ENCODE assay signal across 1 cellular context in genomic region chr6:87914637-87915395, GRCh38.
A peak's percentile ranks its signal among the peaks of the same experiment; 100 is the strongest.
TF ChIP-seq lines count a peak whose summit lies in the region.

No MANE protein-coding gene starts in this region.

TF ChIP-seq in HepG2, 621 proteins besides CTCF, POLR2A, EP300 and RAD21:
- TF ChIP-seq TCF7L2 (IDR thresholded peaks at IDR 0.05; ENCODE audit: low read depth, low read length) = no peak
- no peak for TF ChIP-seq TMF1 (CRISPR knock-in tag; IDR thresholded peaks at IDR 0.05; ENCODE audit: low read depth)
- no peak for TF ChIP-seq IRF9 (CRISPR knock-in tag; IDR thresholded peaks at IDR 0.05; ENCODE audit: borderline replicate concordance)
- no peak for TF ChIP-seq ATM (IDR thresholded peaks at IDR 0.05; ENCODE audit: borderline replicate concordance)
- no peak for TF ChIP-seq PHF8 (CRISPR knock-in tag; IDR thresholded peaks at IDR 0.05)
- no peak for TF ChIP-seq ZNF362 (CRISPR knock-in tag; IDR thresholded peaks at IDR 0.05; ENCODE audit: borderline replicate concordance)
- TF ChIP-seq PLSCR1 (CRISPR knock-in tag; IDR thresholded peaks at IDR 0.05; ENCODE audit: borderline replicate concordance) = no peak
- TF ChIP-seq ZNF772 (CRISPR knock-in tag; IDR thresholded peaks at IDR 0.05) = no peak
- TF ChIP-seq ZNF629 (CRISPR knock-in tag; conservative IDR thresholded peaks at IDR 0.05) = 0 out of 2 replicates have a peak, but pooled peaks have one; percentile 23
- no peak for TF ChIP-seq GATAD2A (CRISPR knock-in tag; IDR thresholded peaks at IDR 0.05)
- TF ChIP-seq BCLAF1 (IDR thresholded peaks at IDR 0.05) = no peak
- no peak for TF ChIP-seq NFIB (CRISPR knock-in tag; IDR thresholded peaks at IDR 0.05; ENCODE audit: borderline replicate concordance)
- TF ChIP-seq MAFF (IDR thresholded peaks at IDR 0.05; ENCODE audit: low read depth, low read length) = peak; percentile 46; the same call in 1 of the 2 replicates
- peak; percentile 47 to 65; a peak in 3 of 4 replicates for TF ChIP-seq MAFK (conservative IDR thresholded peaks at IDR 0.05 in 1 of 2, IDR thresholded peaks at IDR 0.05 in 1 of 2; ENCODE audit: low read length in 2 of 2)
- no peak for TF ChIP-seq E2F2 (CRISPR knock-in tag; IDR thresholded peaks at IDR 0.05; ENCODE audit: borderline replicate concordance)
- no peak for TF ChIP-seq ZKSCAN5 (CRISPR knock-in tag; IDR thresholded peaks at IDR 0.05)
- no peak for TF ChIP-seq ZNF234 (CRISPR knock-in tag; conservative IDR thresholded peaks at IDR 0.05)
- no peak for TF ChIP-seq ZXDC (CRISPR knock-in tag; IDR thresholded peaks at IDR 0.05)
- no peak for TF ChIP-seq SKI (IDR thresholded peaks at IDR 0.05; ENCODE audit: partially characterized antibody)
- TF ChIP-seq ZNF7 (CRISPR knock-in tag; IDR thresholded peaks at IDR 0.05) = no peak
